ENCODE assay signal across 8 cellular contexts in genomic region chr6:142112451-142113061, GRCh38. TPM values are rescaled to one million over a fixed set of nuclear protein-coding genes. Genes with fewer than 3 reads are reported as not detected.
DNase-seq lines count a peak whose midpoint lies in the region; ATAC-seq, FAIRE-seq and TF ChIP-seq lines count a peak whose summit lies in the region.

No MANE protein-coding gene starts in this region.

- H3K4me3 Mint-ChIP-seq in activated CD8-positive, alpha-beta T cell treated with anti-CD3 and anti-CD28 coated beads, Interleukin-2, amount 10 ng/mL, durations not matched to agents 7 days and 5 days: no peak overlapping the region

- ATAC-seq in HG03439 (IDR thresholded peaks at IDR 0.05; ENCODE audit: unreplicated experiment) (peak; percentile 58), HG02870 (IDR thresholded peaks at IDR 0.05; ENCODE audit: unreplicated experiment) (no peak)
- no peak for ATAC-seq in activated CD8-positive, alpha-beta T cell treated with anti-CD3 and anti-CD28 coated beads, Interleukin-2, amount 10 ng/mL, durations not matched to agents 7 days and 5 days

- no peaks in the 10 kb centered on the region for H3K4me1 Mint-ChIP-seq in activated CD8-positive, alpha-beta T cell treated with anti-CD3 and anti-CD28 coated beads, Interleukin-2, amount 10 ng/mL, durations not matched to agents 7 days and 5 days (ENCODE audit: low read depth)

- H3K27me3 Mint-ChIP-seq in activated CD8-positive, alpha-beta T cell treated with anti-CD3 and anti-CD28 coated beads, Interleukin-2, amount 10 ng/mL, durations not matched to agents 7 days and 5 days (ENCODE audit: low read depth): peaks cover 5% of the 10 kb centered on the region

- peak; percentile 70 for FAIRE-seq in endometrium (lab: Jason Lieb, UNC)

- DNase-seq in GM10266 (ENCODE audit: extremely low spot score) (peak; percentile 31), NCI-H774 (lab: John Stamatoyannopoulos, UW) (peak; percentile 64), middle frontal gyrus (ENCODE audit: extremely low spot score, low spot score) (peak; percentile 58)
- peak; percentile 81 for DNase-seq in activated CD8-positive, alpha-beta T cell treated with anti-CD3 and anti-CD28 coated beads, Interleukin-2, amount 10 ng/mL, durations not matched to agents 7 days and 5 days
- peak; percentile 87 for DNase-seq in stimulated activated CD8-positive, alpha-beta memory T cell treated with anti-CD3 and anti-CD28 coated beads, Interleukin-4, amount 100 ng/mL, for 48 hours

- H3K36me3 Mint-ChIP-seq in activated CD8-positive, alpha-beta T cell treated with anti-CD3 and anti-CD28 coated beads, Interleukin-2, amount 10 ng/mL, durations not matched to agents 7 days and 5 days (ENCODE audit: low read depth): no peaks in the 10 kb centered on the region

- H3K27ac Mint-ChIP-seq in activated CD8-positive, alpha-beta T cell treated with anti-CD3 and anti-CD28 coated beads, Interleukin-2, amount 10 ng/mL, durations not matched to agents 7 days and 5 days: no peak overlapping the region

- CTCF ChIA-PET in activated CD8-positive, alpha-beta T cell treated with anti-CD3 and anti-CD28 coated beads, Interleukin-2, amount 10 ng/mL, durations not matched to agents 7 days and 5 days (lab: Charles Lee): interaction anchor here (0.8 to 3.3 kb wide), 5 partner anchors 14 to 123 kb away, joined by 3 to 19 read pairs (median 4); no protein-coding TSS in a partner anchor

- no peaks in the 10 kb centered on the region for H3K9me3 Mint-ChIP-seq in activated CD8-positive, alpha-beta T cell treated with anti-CD3 and anti-CD28 coated beads, Interleukin-2, amount 10 ng/mL, durations not matched to agents 7 days and 5 days (ENCODE audit: insufficient read depth)

- TF ChIP-seq CTCF in GM10266 (IDR thresholded peaks at IDR 0.05; ENCODE audit: control insufficient read depth, insufficient read depth, low read depth, missing control alignments): peak; percentile 77

- POLR2A ChIA-PET in activated CD8-positive, alpha-beta T cell treated with anti-CD3 and anti-CD28 coated beads, Interleukin-2, amount 10 ng/mL, durations not matched to agents 7 days and 5 days (lab: Charles Lee): no interaction called here

RNA-seq across cellular contexts. Expression of gene GJE1, which starts 20.2 kb away (rescaled TPM):
- not detected for total RNA-seq in activated CD8-positive, alpha-beta T cell treated with anti-CD3 and anti-CD28 coated beads, Interleukin-2, amount 10 ng/mL, durations not matched to agents 7 days and 5 days

RNA-seq across cellular contexts. Expression of gene NMBR, which starts 34.4 kb away (rescaled TPM):
- total RNA-seq in activated CD8-positive, alpha-beta T cell treated with anti-CD3 and anti-CD28 coated beads, Interleukin-2, amount 10 ng/mL, durations not matched to agents 7 days and 5 days: not detected

RNA-seq across cellular contexts. Expression of gene VTA1, which starts 34.5 kb away (rescaled TPM):
- total RNA-seq in activated CD8-positive, alpha-beta T cell treated with anti-CD3 and anti-CD28 coated beads, Interleukin-2, amount 10 ng/mL, durations not matched to agents 7 days and 5 days: 10 to 100 TPM; 47.2 to 51.2 TPM

Comparison
In these comparisons a context has a peak if more than half of its experiments do, and no peak if none do; other contexts are left out.
1. DNase-seq: peak in every context shown above with its lines; median percentile 87 in stimulated activated CD8-positive, alpha-beta memory T cell treated with anti-CD3 and anti-CD28 coated beads, Interleukin-4, amount 100 ng/mL, for 48 hours; 81 in activated CD8-positive, alpha-beta T cell treated with anti-CD3 and anti-CD28 coated beads, Interleukin-2, amount 10 ng/mL, durations not matched to agents 7 days and 5 days; 64 in NCI-H774; 58 in middle frontal gyrus; 31 in GM10266.